Comparison of ENCODE assay signal across 4 cellular contexts in the genomic region with DNA sequence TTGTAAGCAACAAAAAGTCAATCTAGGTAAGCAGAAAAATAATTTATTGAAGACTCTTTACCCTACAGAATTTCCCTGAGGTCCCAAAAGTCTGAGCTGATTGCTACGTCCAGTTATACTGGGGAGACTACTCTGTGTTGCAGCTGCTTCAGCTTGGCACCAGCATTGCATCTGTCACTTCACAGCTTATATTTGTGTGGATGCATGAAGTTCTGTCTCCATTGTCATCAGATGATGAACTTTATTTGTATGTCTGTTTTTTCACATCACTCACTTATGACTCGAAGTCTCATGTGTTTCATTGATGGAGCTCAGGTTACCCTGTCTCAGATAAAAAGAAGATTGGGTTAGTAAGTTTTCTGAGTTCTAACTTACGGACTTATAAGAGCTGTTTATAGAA.
TF ChIP-seq lines count a peak whose summit lies in the region.

No MANE protein-coding gene starts in this region.

TF ChIP-seq in SK-N-SH, 30 proteins besides CTCF, POLR2A, EP300 and RAD21 (continued from another document):
- peak; percentile 22; the same call in 1 of the 2 replicates for TF ChIP-seq PBX3 (IDR thresholded peaks at IDR 0.05)
- TF ChIP-seq USF2 (IDR thresholded peaks at IDR 0.05; ENCODE audit: borderline replicate concordance, low read depth, low read length) = no peak
- TF ChIP-seq, protein P1, sequence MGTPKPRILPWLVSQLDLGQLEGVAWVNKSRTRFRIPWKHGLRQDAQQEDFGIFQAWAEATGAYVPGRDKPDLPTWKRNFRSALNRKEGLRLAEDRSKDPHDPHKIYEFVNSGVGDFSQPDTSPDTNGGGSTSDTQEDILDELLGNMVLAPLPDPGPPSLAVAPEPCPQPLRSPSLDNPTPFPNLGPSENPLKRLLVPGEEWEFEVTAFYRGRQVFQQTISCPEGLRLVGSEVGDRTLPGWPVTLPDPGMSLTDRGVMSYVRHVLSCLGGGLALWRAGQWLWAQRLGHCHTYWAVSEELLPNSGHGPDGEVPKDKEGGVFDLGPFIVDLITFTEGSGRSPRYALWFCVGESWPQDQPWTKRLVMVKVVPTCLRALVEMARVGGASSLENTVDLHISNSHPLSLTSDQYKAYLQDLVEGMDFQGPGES (IDR thresholded peaks at IDR 0.05; ENCODE audit: low read depth, low read length) = no peak
- TF ChIP-seq JUND (IDR thresholded peaks at IDR 0.05) = 0 out of 2 replicates have a peak, but pooled peaks have one; percentile 4
- TF ChIP-seq GATA2 (CRISPR knock-in tag; IDR thresholded peaks at IDR 0.05) = no peak

TF ChIP-seq in SK-N-SH treated with all-trans-retinoic acid at 6 μM for 48 hours, 23 proteins besides CTCF, POLR2A, EP300 and RAD21 (continued from another document):
- TF ChIP-seq CREB5 (CRISPR knock-in tag; IDR thresholded peaks at IDR 0.05; ENCODE audit: low read depth) (no peak), PPARA (CRISPR knock-in tag; IDR thresholded peaks at IDR 0.05; ENCODE audit: borderline replicate concordance) (no peak), ZNF8 (CRISPR knock-in tag; IDR thresholded peaks at IDR 0.05) (no peak), SNAI2 (CRISPR knock-in tag; IDR thresholded peaks at IDR 0.05) (no peak), TOX (CRISPR knock-in tag; IDR thresholded peaks at IDR 0.05; ENCODE audit: borderline replicate concordance) (no peak), TCF4 (CRISPR knock-in tag; IDR thresholded peaks at IDR 0.05; ENCODE audit: borderline replicate concordance) (no peak)

TF ChIP-seq in GM12878, 131 proteins besides CTCF, POLR2A, EP300 and RAD21:
- TF ChIP-seq FOS (IDR thresholded peaks at IDR 0.05; ENCODE audit: borderline replicate concordance, extremely low read depth, insufficient read length) = no peak
- TF ChIP-seq HDAC2 (IDR thresholded peaks at IDR 0.05) = no peak
- no peak for TF ChIP-seq MAX (IDR thresholded peaks at IDR 0.05; ENCODE audit: low read depth, low read length)
- TF ChIP-seq KDM1A (IDR thresholded peaks at IDR 0.05; ENCODE audit: borderline replicate concordance) = no peak
- no peak for TF ChIP-seq CBX3 (IDR thresholded peaks at IDR 0.05; ENCODE audit: borderline replicate concordance, low read depth)
- TF ChIP-seq NFXL1 (IDR thresholded peaks at IDR 0.05; ENCODE audit: borderline replicate concordance) = no peak
TF ChIP-seq in GM12878: peak in this region for 0.

TF ChIP-seq in HEK293T, 16 proteins besides CTCF, POLR2A, EP300 and RAD21 (continued from another document):
- TF ChIP-seq SUZ12 (IDR thresholded peaks at IDR 0.05) = no peak
- TF ChIP-seq SP1 (IDR thresholded peaks at IDR 0.05) = no peak
- no peak for TF ChIP-seq FOXK2 (IDR thresholded peaks at IDR 0.05)
- no peak for TF ChIP-seq FOXM1 (IDR thresholded peaks at IDR 0.05; ENCODE audit: borderline replicate concordance)
TF ChIP-seq in HEK293T: peak in this region for 0.
